24 cellular contexts compared by ENCODE assay signal in genomic region chr7:25553005-25553404, GRCh38.
DNase-seq lines count a peak whose midpoint lies in the region; ATAC-seq and TF ChIP-seq lines count a peak whose summit lies in the region.
"Had no signal": no experiment of that assay in that cellular context is flagged by ENCODE, and none has a peak within 500 bp of the region (broad histone marks: within the 10 kb centered on the region; RNA-seq: fewer than 3 reads in every experiment).

No MANE protein-coding gene starts in this region.

- no peak overlapping the region for H3K4me3 Mint-ChIP-seq in activated CD8-positive, alpha-beta memory T cell treated with anti-CD3 and anti-CD28 coated beads, Interleukin-2, amount 10 ng/mL, durations not matched to agents 7 days and 5 days
- H3K4me3 Mint-ChIP-seq: CD4-positive, alpha-beta T cell; IgD-negative memory B cell had no signal

- in situ Hi-C loops in G401 (cut with HindIII; ENCODE audit: low sequenced_read_pairs), result loop anchor here (25.0 kb wide), 1 partner anchor 166 kb away; no protein-coding TSS in a partner anchor

- no peaks in the 10 kb centered on the region for H3K4me1 Mint-ChIP-seq in activated CD8-positive, alpha-beta memory T cell treated with anti-CD3 and anti-CD28 coated beads, Interleukin-2, amount 10 ng/mL, durations not matched to agents 7 days and 5 days

- no peaks in the 10 kb centered on the region for H3K9me3 Mint-ChIP-seq in activated CD8-positive, alpha-beta memory T cell treated with anti-CD3 and anti-CD28 coated beads, Interleukin-2, amount 10 ng/mL, durations not matched to agents 7 days and 5 days (ENCODE audit: low read depth)
- H3K9me3 Mint-ChIP-seq: CD4-positive, alpha-beta T cell; IgD-negative memory B cell had no signal

- DNase-seq in Ammon's horn (ENCODE audit: low spot score) (peak; percentile 35), G401 (ENCODE audit: low spot score) (peak; percentile 55), cerebellum (ENCODE audit: low spot score) (peak; percentile 20), pons (ENCODE audit: low spot score) (peak; percentile 20), GM20000 (ENCODE audit: low spot score) (no peak)
- no peak for DNase-seq in activated CD8-positive, alpha-beta memory T cell treated with anti-CD3 and anti-CD28 coated beads, Interleukin-2, amount 10 ng/mL, durations not matched to agents 7 days and 5 days
- DNase-seq in activated T-cell treated with anti-CD3 and anti-CD28 coated beads, Interleukin-2, amount 50 U/mL, for 1 hour, result no peak
- DNase-seq: BE2C; CD4-positive, alpha-beta T cell; COR-L47; DMS79 treated with DMSO at 0.1 percent for 48 hours; Karpas-422; MV-4-11; NCI-H1105 treated with DMSO at 0.1 percent for 48 hours; NCI-H1694; NCI-H2081; NCI-H2171 treated with DMSO at 0.1 percent for 48 hours; NCI-H510A; NK-92 treated with Interleukin-12 subunit alpha and Interleukin-12 subunit beta, amount 100 ng/mL, for 24 hours; SJCRH30 had no signal

- CTCF ChIA-PET in activated CD8-positive, alpha-beta memory T cell treated with anti-CD3 and anti-CD28 coated beads, Interleukin-2, amount 10 ng/mL, durations not matched to agents 7 days and 5 days (lab: Charles Lee), result no interaction called here

- ATAC-seq in activated CD8-positive, alpha-beta memory T cell treated with anti-CD3 and anti-CD28 coated beads, Interleukin-2, amount 10 ng/mL, durations not matched to agents 7 days and 5 days, result no peak
- no peak for ATAC-seq in HG02884 (IDR thresholded peaks at IDR 0.05; ENCODE audit: unreplicated experiment)
- ATAC-seq: A549, HCT116 had no signal

- H3K27ac Mint-ChIP-seq in activated CD8-positive, alpha-beta memory T cell treated with anti-CD3 and anti-CD28 coated beads, Interleukin-2, amount 10 ng/mL, durations not matched to agents 7 days and 5 days, result no peak overlapping the region
- H3K27ac Mint-ChIP-seq: CD4-positive, alpha-beta T cell; IgD-negative memory B cell had no signal

- no peak for TF ChIP-seq CTCF in GM20000 (IDR thresholded peaks at IDR 0.05; ENCODE audit: extremely low read depth, missing control alignments)

- H3K36me3 Mint-ChIP-seq in activated CD8-positive, alpha-beta memory T cell treated with anti-CD3 and anti-CD28 coated beads, Interleukin-2, amount 10 ng/mL, durations not matched to agents 7 days and 5 days, result no peaks in the 10 kb centered on the region
- H3K36me3 Mint-ChIP-seq: IgD-negative memory B cell had no signal

- peaks cover 34% of the 10 kb centered on the region for H3K27me3 Mint-ChIP-seq in activated CD8-positive, alpha-beta memory T cell treated with anti-CD3 and anti-CD28 coated beads, Interleukin-2, amount 10 ng/mL, durations not matched to agents 7 days and 5 days

Comparison
In these comparisons a context has a peak if more than half of its experiments do, and no peak if none do; other contexts are left out.
1. DNase-seq: peak in Ammon's horn (single experiment), G401 (single experiment), cerebellum (single experiment) and pons (single experiment); none in activated CD8-positive, alpha-beta memory T cell treated with anti-CD3 and anti-CD28 coated beads, Interleukin-2, amount 10 ng/mL, durations not matched to agents 7 days and 5 days (single experiment), activated T-cell treated with anti-CD3 and anti-CD28 coated beads, Interleukin-2, amount 50 U/mL, for 1 hour (single experiment) and GM20000 (single experiment).